ENCODE assay signal across 8 cellular contexts in the genomic region with DNA sequence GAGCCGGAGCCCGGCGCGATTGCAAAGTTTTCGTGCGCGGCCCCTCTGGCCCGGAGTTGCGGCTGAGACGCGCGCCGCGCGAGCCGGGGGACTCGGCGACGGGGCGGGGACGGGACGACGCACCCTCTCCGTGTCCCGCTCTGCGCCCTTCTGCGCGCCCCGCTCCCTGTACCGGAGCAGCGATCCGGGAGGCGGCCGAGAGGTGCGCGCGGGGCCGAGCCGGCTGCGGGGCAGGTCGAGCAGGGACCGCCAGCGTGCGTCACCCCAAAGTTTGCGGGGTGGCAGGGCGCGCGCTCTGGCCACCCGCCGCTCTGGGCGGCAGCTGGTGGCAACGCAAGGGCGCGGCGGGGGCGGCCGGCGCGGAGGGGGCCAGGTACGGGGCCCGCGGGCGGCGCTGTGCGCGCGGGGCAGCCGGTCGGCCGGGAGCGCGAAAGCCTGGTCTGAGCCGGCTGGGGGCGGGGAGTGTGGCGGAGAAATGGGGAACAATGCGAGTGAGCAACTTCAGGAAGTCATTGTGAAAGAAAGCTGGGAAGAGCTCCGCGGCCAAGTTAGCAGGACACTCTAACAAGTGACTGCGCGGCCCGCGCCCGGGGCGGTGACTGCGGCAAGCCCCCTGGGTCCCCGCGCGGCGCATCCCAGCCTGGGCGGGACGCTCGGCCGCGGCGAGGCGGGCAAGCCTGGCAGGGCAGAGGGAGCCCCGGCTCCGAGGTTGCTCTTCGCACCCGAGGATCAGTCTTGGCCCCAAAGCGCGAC. TPM values are rescaled to one million over a fixed set of nuclear protein-coding genes. Genes with fewer than 3 reads are reported as not detected.
DNase-seq lines count a peak whose midpoint lies in the region; ATAC-seq and TF ChIP-seq lines count a peak whose summit lies in the region.

A gene (plus strand): TSS at position 559 of the 753 bp plus-strand sequence. CDS start 14,346 bp downstream, outside the sequence.

- H3K27ac Mint-ChIP-seq in activated naive CD8-positive, alpha-beta T cell treated with anti-CD3 and anti-CD28 coated beads, Interleukin-2, amount 50 U/mL, for 24 hours: peak within 1 kb of the TSS; percentile 96

- in situ Hi-C loops in GM18951 (cut with MboI; ENCODE audit: low sequenced_read_pairs, unreplicated experiment): no loop called here

- DNase-seq in SIG-M5 (lab: John Stamatoyannopoulos, UW) (peak; percentile 25), spleen (peak; percentile 96), NCI-H1092 (lab: John Stamatoyannopoulos, UW) (no peak), NCI-H2227 (lab: John Stamatoyannopoulos, UW; ENCODE audit: unreplicated experiment) (no peak)
- peak; percentile 76 for DNase-seq in activated naive CD8-positive, alpha-beta T cell treated with anti-CD3 and anti-CD28 coated beads, Interleukin-2, amount 50 U/mL, for 24 hours

- no peaks in the 10 kb centered on the region for H3K9me3 Mint-ChIP-seq in activated naive CD8-positive, alpha-beta T cell treated with anti-CD3 and anti-CD28 coated beads, Interleukin-2, amount 50 U/mL, for 24 hours

- H3K9ac ChIP-seq in iPS-20b (ENCODE audit: low read depth, low read length): no peak within 1 kb of the TSS

- TF ChIP-seq POLR2A in GM18951 (IDR thresholded peaks at IDR 0.05; ENCODE audit: extremely low read depth, insufficient read depth, insufficient read length) (peak; percentile 49), spleen (IDR thresholded peaks at IDR 0.05) (peak in 1 of 3 donors; percentile 35)

- H3K4me3 ChIP-seq in iPS-20b (ENCODE audit: low read length): peak within 1 kb of the TSS; percentile 72
- peak within 1 kb of the TSS; percentile 52 to 85 (median 70) for H3K4me3 ChIP-seq in spleen

- H3K27ac ChIP-seq in iPS-20b (ENCODE audit: low read length) (no peak within 1 kb of the TSS), spleen (peak within 1 kb of the TSS; percentile 86 to 98 (median 94))

- intact Hi-C loops in spleen (cut with DNase I; ENCODE audit: low total_unique reads): no loop called here

- H3K4me1 ChIP-seq in iPS-20b (ENCODE audit: insufficient read depth, low read length): peaks cover 8% of the 10 kb centered on the region; the same call in 1 of the 2 replicates
- peaks cover 4 to 55% (median 34%) of the 10 kb centered on the region in 6 donors for H3K4me1 ChIP-seq in spleen

- H3K36me3 Mint-ChIP-seq in activated naive CD8-positive, alpha-beta T cell treated with anti-CD3 and anti-CD28 coated beads, Interleukin-2, amount 50 U/mL, for 24 hours (ENCODE audit: low read depth): peaks cover 44% of the 10 kb centered on the region

- peak in 1 of 11 experiments; percentile 3 for TF ChIP-seq CTCF in spleen (IDR thresholded peaks at IDR 0.05 in 8 of 11, conservative IDR thresholded peaks at IDR 0.05 in 3 of 11)

- H3K27me3 ChIP-seq in iPS-20b (ENCODE audit: insufficient read depth, low read length) (peaks cover 72% of the 10 kb centered on the region), spleen (replicated peaks in 1 of 7) (peaks cover 0 to 35% (median 4%) of the 10 kb centered on the region in 7 donors)

- H3K4me1 Mint-ChIP-seq in activated naive CD8-positive, alpha-beta T cell treated with anti-CD3 and anti-CD28 coated beads, Interleukin-2, amount 50 U/mL, for 24 hours: peaks cover 48% of the 10 kb centered on the region

- no peaks in the 10 kb centered on the region for H3K9me3 ChIP-seq in iPS-20b (ENCODE audit: insufficient read depth, low read depth, low read length)
- H3K9me3 ChIP-seq in spleen: no peaks in the 10 kb centered on the region

- H3K27me3 Mint-ChIP-seq in activated naive CD8-positive, alpha-beta T cell treated with anti-CD3 and anti-CD28 coated beads, Interleukin-2, amount 50 U/mL, for 24 hours: no peaks in the 10 kb centered on the region

- H3K36me3 ChIP-seq in iPS-20b (ENCODE audit: insufficient read depth, low read depth, low read length) (no peaks in the 10 kb centered on the region), spleen (no peaks in the 10 kb centered on the region)

- peak; percentile 32 for ATAC-seq in HG02973 (IDR thresholded peaks at IDR 0.05; ENCODE audit: unreplicated experiment)
- ATAC-seq in activated naive CD8-positive, alpha-beta T cell treated with anti-CD3 and anti-CD28 coated beads, Interleukin-2, amount 50 U/mL, for 24 hours: peak; percentile 18

- peak within 1 kb of the TSS; percentile 92 for H3K4me3 Mint-ChIP-seq in activated naive CD8-positive, alpha-beta T cell treated with anti-CD3 and anti-CD28 coated beads, Interleukin-2, amount 50 U/mL, for 24 hours

- WGBS in spleen, 5 donors: 0 to 1% (median 1%) methylated on average over 50 to 102 of the region's 102 CpGs

RNA-seq across cellular contexts. Expression of the gene that starts here (rescaled TPM):
- 100 to 1,000 TPM; 212 to 389 (median 260) TPM for total RNA-seq in spleen
- 10 to 100 TPM; 36.4 to 39.2 (median 37.9) TPM for polyA plus RNA-seq in spleen

Comparison
In these comparisons a context has a peak if more than half of its experiments do, and no peak if none do; other contexts are left out.
1. DNase-seq: peak in SIG-M5 (single experiment), activated naive CD8-positive, alpha-beta T cell treated with anti-CD3 and anti-CD28 coated beads, Interleukin-2, amount 50 U/mL, for 24 hours (single experiment) and spleen (single experiment); none in NCI-H1092 (single experiment) and NCI-H2227 (single experiment).